11 cellular contexts compared by ENCODE assay signal in the genomic region with DNA sequence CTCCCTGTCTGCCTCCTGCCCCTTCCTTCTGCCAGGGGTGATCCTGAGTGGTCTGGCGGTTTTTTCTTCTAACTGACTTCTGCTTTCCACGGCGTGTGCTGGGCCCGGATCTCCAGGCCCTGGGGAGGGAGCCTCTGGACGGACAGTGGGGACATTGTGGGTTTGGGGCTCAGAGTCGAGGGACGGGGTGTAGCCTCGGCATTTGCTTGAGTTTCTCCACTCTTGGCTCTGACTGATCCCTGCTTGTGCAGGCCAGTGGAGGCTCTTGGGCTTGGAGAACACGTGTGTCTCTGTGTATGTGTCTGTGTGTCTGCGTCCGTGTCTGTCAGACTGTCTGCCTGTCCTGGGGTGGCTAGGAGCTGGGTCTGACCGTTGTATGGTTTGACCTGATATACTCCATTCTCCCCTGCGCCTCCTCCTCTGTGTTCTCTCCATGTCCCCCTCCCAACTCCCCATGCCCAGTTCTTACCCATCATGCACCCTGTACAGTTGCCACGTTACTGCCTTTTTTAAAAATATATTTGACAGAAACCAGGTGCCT. TPM values are rescaled to one million over a fixed set of nuclear protein-coding genes. Genes with fewer than 3 reads are reported as not detected.
DNase-seq lines count a peak whose midpoint lies in the region; TF ChIP-seq lines count a peak whose summit lies in the region.
"Had no signal": no experiment of that assay in that cellular context is flagged by ENCODE, and none has a peak within 500 bp of the region (broad histone marks: within the 10 kb centered on the region; RNA-seq: fewer than 3 reads in every experiment).

No MANE protein-coding gene starts in this region.

- peaks cover 11% of the 10 kb centered on the region for H3K4me1 ChIP-seq in endocrine pancreas (ENCODE audit: control insufficient read depth, insufficient read depth, low read length)

- H3K9me3 ChIP-seq in endocrine pancreas (ENCODE audit: control insufficient read depth, low read length) (no peaks in the 10 kb centered on the region), MG63 (no peaks in the 10 kb centered on the region)
- H3K9me3 ChIP-seq: SJSA1 had no signal

- H3K27me3 ChIP-seq in endocrine pancreas (ENCODE audit: control insufficient read depth, insufficient read depth, low read length) (no peaks in the 10 kb centered on the region), MG63 (no peaks in the 10 kb centered on the region)
- H3K27me3 ChIP-seq: SJSA1 had no signal

- H3K9me3 Mint-ChIP-seq in activated CD4-positive, alpha-beta T cell treated with anti-CD3 and anti-CD28 coated beads, Interleukin-2, amount 10 ng/mL, durations not matched to agents 7 days and 5 days, result no peaks in the 10 kb centered on the region
- no peaks in the 10 kb centered on the region for H3K9me3 Mint-ChIP-seq in nephron
- H3K9me3 Mint-ChIP-seq in type B pancreatic cell, result no peaks in the 10 kb centered on the region

- H3K4me3 ChIP-seq in endocrine pancreas (ENCODE audit: control insufficient read depth, insufficient read depth, low read length) (no peak overlapping the region), MG63 (no peak overlapping the region)
- H3K4me3 ChIP-seq: SJSA1 had no signal

- POLR2A ChIA-PET in activated CD4-positive, alpha-beta T cell treated with anti-CD3 and anti-CD28 coated beads, Interleukin-2, amount 10 ng/mL, durations not matched to agents 7 days and 5 days (lab: Charles Lee), result no interaction called here

- H3K27me3 Mint-ChIP-seq in activated CD4-positive, alpha-beta T cell treated with anti-CD3 and anti-CD28 coated beads, Interleukin-2, amount 10 ng/mL, durations not matched to agents 7 days and 5 days, result no peaks in the 10 kb centered on the region
- H3K27me3 Mint-ChIP-seq in nephron (ENCODE audit: low read depth) (peaks cover 3% of the 10 kb centered on the region), type B pancreatic cell (no peaks in the 10 kb centered on the region)

- H3K36me3 Mint-ChIP-seq in activated CD4-positive, alpha-beta T cell treated with anti-CD3 and anti-CD28 coated beads, Interleukin-2, amount 10 ng/mL, durations not matched to agents 7 days and 5 days (ENCODE audit: low read depth), result peaks cover 14% of the 10 kb centered on the region
- H3K36me3 Mint-ChIP-seq in nephron (ENCODE audit: low read depth) (no peaks in the 10 kb centered on the region), type B pancreatic cell (no peaks in the 10 kb centered on the region)

- no peak for DNase-seq in activated CD4-positive, alpha-beta T cell treated with anti-CD3 and anti-CD28 coated beads, Interleukin-2, amount 10 ng/mL, durations not matched to agents 7 days and 5 days
- no peak for DNase-seq in activated CD4-positive, alpha-beta T cell treated with anti-CD3 and anti-CD28 coated beads, Interleukin-2, amount 50 U/mL, for 48 hours
- DNase-seq in type B pancreatic cell (ENCODE audit: extremely low spot score, unreplicated experiment) (no peak), erythroblast (lab: John Stamatoyannopoulos, UW) (no peak), MG63 (no peak), SIG-M5 (lab: John Stamatoyannopoulos, UW) (no peak)
- DNase-seq: cerebellar nuclear complex, NCI-H2081 treated with DMSO at 0.1 percent for 48 hours had no signal

- no peak overlapping the region for H3K4me3 Mint-ChIP-seq in activated CD4-positive, alpha-beta T cell treated with anti-CD3 and anti-CD28 coated beads, Interleukin-2, amount 10 ng/mL, durations not matched to agents 7 days and 5 days
- H3K4me3 Mint-ChIP-seq in nephron, result no peak overlapping the region
- no peak overlapping the region for H3K4me3 Mint-ChIP-seq in type B pancreatic cell

- TF ChIP-seq POLR2A in erythroblast (IDR thresholded peaks at IDR 0.05; ENCODE audit: low read length), result no peak

- H3K36me3 ChIP-seq in endocrine pancreas (ENCODE audit: control insufficient read depth, insufficient read depth, low read length) (no peaks in the 10 kb centered on the region), MG63 (peaks cover 71% of the 10 kb centered on the region)

- peak overlapping the region; percentile 2 for H3K9ac ChIP-seq in endocrine pancreas (ENCODE audit: control insufficient read depth, insufficient read depth, low read length)

- TF ChIP-seq CTCF in nephron (IDR thresholded peaks at IDR 0.05; ENCODE audit: unreplicated experiment in 3 of 3) (no peak), type B pancreatic cell (conservative IDR thresholded peaks at IDR 0.05) (no peak)

- CTCF ChIA-PET in activated CD4-positive, alpha-beta T cell treated with anti-CD3 and anti-CD28 coated beads, Interleukin-2, amount 10 ng/mL, durations not matched to agents 7 days and 5 days (lab: Charles Lee), result interaction anchor here (0.5 to 3.6 kb wide), 6 partner anchors 9 to 76 kb away, joined by 3 to 14 read pairs (median 7); a partner anchor contains a TSS

- H3K4me1 Mint-ChIP-seq in activated CD4-positive, alpha-beta T cell treated with anti-CD3 and anti-CD28 coated beads, Interleukin-2, amount 10 ng/mL, durations not matched to agents 7 days and 5 days, result peaks cover 30% of the 10 kb centered on the region
- H3K4me1 Mint-ChIP-seq in nephron, result peaks cover 54% of the 10 kb centered on the region
- H3K4me1 Mint-ChIP-seq in type B pancreatic cell (ENCODE audit: unreplicated experiment), result peaks cover 38% of the 10 kb centered on the region

- H3K27ac Mint-ChIP-seq in activated CD4-positive, alpha-beta T cell treated with anti-CD3 and anti-CD28 coated beads, Interleukin-2, amount 10 ng/mL, durations not matched to agents 7 days and 5 days, result peak overlapping the region; percentile 76
- H3K27ac Mint-ChIP-seq in nephron (peak overlapping the region; percentile 90 to 91 (median 91)), type B pancreatic cell (peak overlapping the region; percentile 34)

RNA-seq across cellular contexts. Expression of a gene that starts 10.2 kb away (rescaled TPM):
- total RNA-seq in activated CD4-positive, alpha-beta T cell treated with anti-CD3 and anti-CD28 coated beads, Interleukin-2, amount 10 ng/mL, durations not matched to agents 7 days and 5 days, result 10 to 100 TPM; 38.5 to 46.9 TPM
- 33.6 and 50.9 TPM in 2 replicates for total RNA-seq in type B pancreatic cell (ENCODE audit: low replicate concordance)
- total RNA-seq in MG63 (2014; rRNA removed; shearing (Covaris generic); ENCODE audit: low replicate concordance), result 118 and 130 TPM in 2 replicates

RNA-seq across cellular contexts. Expression of a gene that starts 13.3 kb away (rescaled TPM):
- 100 to 1,000 TPM; 522 to 571 TPM for total RNA-seq in activated CD4-positive, alpha-beta T cell treated with anti-CD3 and anti-CD28 coated beads, Interleukin-2, amount 10 ng/mL, durations not matched to agents 7 days and 5 days
- 880 and 1,082 TPM in 2 replicates for total RNA-seq in type B pancreatic cell (ENCODE audit: low replicate concordance)
- 5,432 and 5,573 TPM in 2 replicates for total RNA-seq in MG63 (2014; rRNA removed; shearing (Covaris generic); ENCODE audit: low replicate concordance)

RNA-seq across cellular contexts. Expression of a gene that starts 16.9 kb away (rescaled TPM):
- total RNA-seq in activated CD4-positive, alpha-beta T cell treated with anti-CD3 and anti-CD28 coated beads, Interleukin-2, amount 10 ng/mL, durations not matched to agents 7 days and 5 days, result not detected
- 0.53 and 0.59 TPM in 2 replicates for total RNA-seq in type B pancreatic cell (ENCODE audit: low replicate concordance)
- total RNA-seq in MG63 (2014; rRNA removed; shearing (Covaris generic); ENCODE audit: low replicate concordance), result not detected in 2 replicates

RNA-seq across cellular contexts. Expression of a gene that starts 23.7 kb away (rescaled TPM):
- 10 to 100 TPM; 29.5 to 30.1 TPM for total RNA-seq in activated CD4-positive, alpha-beta T cell treated with anti-CD3 and anti-CD28 coated beads, Interleukin-2, amount 10 ng/mL, durations not matched to agents 7 days and 5 days
- 39.6 and 46.1 TPM in 2 replicates for total RNA-seq in type B pancreatic cell (ENCODE audit: low replicate concordance)
- 386 and 631 TPM in 2 replicates for total RNA-seq in MG63 (2014; rRNA removed; shearing (Covaris generic); ENCODE audit: low replicate concordance)

RNA-seq across cellular contexts. Expression of a gene that starts 31.7 kb away (rescaled TPM):
- total RNA-seq in activated CD4-positive, alpha-beta T cell treated with anti-CD3 and anti-CD28 coated beads, Interleukin-2, amount 10 ng/mL, durations not matched to agents 7 days and 5 days, result 10 to 100 TPM; 14.7 to 15.3 TPM
- total RNA-seq in type B pancreatic cell (ENCODE audit: low replicate concordance), result 9.2 and 10.7 TPM in 2 replicates
- 24.4 and 35.2 TPM in 2 replicates for total RNA-seq in MG63 (2014; rRNA removed; shearing (Covaris generic); ENCODE audit: low replicate concordance)

Comparison
In these comparisons a context has a peak if more than half of its experiments do, and no peak if none do; other contexts are left out.
1. H3K27ac Mint-ChIP-seq: peak in every context shown above with its lines; median percentile 91 in nephron; 76 in activated CD4-positive, alpha-beta T cell treated with anti-CD3 and anti-CD28 coated beads, Interleukin-2, amount 10 ng/mL, durations not matched to agents 7 days and 5 days; 34 in type B pancreatic cell.